ENCODE assay signal across 17 cellular contexts in the genomic region with DNA sequence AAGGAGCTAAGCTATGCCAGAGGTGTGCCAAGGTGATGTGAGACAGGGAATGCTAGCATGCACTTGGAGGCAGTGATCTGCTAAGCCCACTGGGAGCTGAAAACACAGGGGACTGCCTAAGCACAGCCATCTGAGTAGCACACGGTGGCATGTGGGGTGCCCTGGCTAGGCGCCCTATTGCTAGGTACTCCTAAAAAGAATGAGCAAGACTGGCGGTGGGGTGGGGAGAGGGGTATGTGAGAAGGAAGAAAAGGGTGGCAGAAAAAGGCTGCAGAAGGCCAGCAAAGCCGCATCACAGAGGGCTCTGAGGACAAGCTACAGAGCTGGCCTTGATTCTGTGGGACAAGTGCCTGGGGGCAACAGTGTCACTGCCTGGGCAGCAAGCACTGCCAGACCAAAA. TPM values are rescaled to one million over a fixed set of nuclear protein-coding genes. Genes with fewer than 3 reads are reported as not detected.
A peak's percentile ranks its signal among the peaks of the same experiment; 100 is the strongest.
DNase-seq lines count a peak whose midpoint lies in the region; ATAC-seq and TF ChIP-seq lines count a peak whose summit lies in the region.
"Had no signal": no experiment of that assay in that cellular context is flagged by ENCODE, and none has a peak within 500 bp of the region (broad histone marks: within the 10 kb centered on the region; RNA-seq: fewer than 3 reads in every experiment).

No MANE protein-coding gene starts in this region.

- no peaks in the 10 kb centered on the region for H3K9me2 ChIP-seq in Karpas-422 (replicated peaks; ENCODE audit: insufficient read depth, low read length)

- H3K27ac ChIP-seq in Karpas-422 (ENCODE audit: low read length) = peak overlapping the region; percentile 32
- no peak overlapping the region for H3K27ac ChIP-seq in vagina
- H3K27ac ChIP-seq: C4-2B had no signal

- DNase-seq in Karpas-422 (no peak), mesenteric fat pad (ENCODE audit: low spot score) (peak; percentile 82), progenitor cell of endocrine pancreas (ENCODE audit: low spot score, unreplicated experiment) (no peak), vagina (ENCODE audit: extremely low spot score in 2 of 2) (no peak), NCI-H2081 (lab: John Stamatoyannopoulos, UW) (no peak)
- DNase-seq in stimulated activated effector memory CD8-positive, alpha-beta T cell treated with anti-CD3 and anti-CD28 coated beads, Interleukin-12 subunit alpha, Interleukin-12 subunit beta, amount 100 ng/mL, for 72 hours (ENCODE audit: low spot score in 2 of 2) = no peak
- no peak for DNase-seq in activated CD4-positive, alpha-beta T cell treated with anti-CD3 and anti-CD28 coated beads, Interleukin-2, amount 10 ng/mL, durations not matched to agents 24 days and 14 days
- DNase-seq in stimulated activated CD4-positive, alpha-beta T cell treated with anti-CD3 and anti-CD28 coated beads, Interleukin-2, amount 100 ng/mL, for 24 hours = no peak
- DNase-seq: Caco-2; CD4-positive, CD25-positive, alpha-beta regulatory T cell; CD8-positive, alpha-beta T cell; DMS153; DND-41; GOT3; HFFc6 had no signal

- H3K36me3 ChIP-seq in Karpas-422 (ENCODE audit: insufficient read depth, low read length) (peaks cover 96% of the 10 kb centered on the region), vagina (peaks cover 8 to 82% of the 10 kb centered on the region in 2 donors)

- no peak overlapping the region for H3K4me3 ChIP-seq in Karpas-422 (ENCODE audit: low read length)
- H3K4me3 ChIP-seq in vagina = no peak overlapping the region
- H3K4me3 ChIP-seq: HAP-1 had no signal

- H2AFZ ChIP-seq in Karpas-422 (ENCODE audit: low read length) = no peak overlapping the region

- peaks cover 15% of the 10 kb centered on the region for H3K36me3 Mint-ChIP-seq in progenitor cell of endocrine pancreas (ENCODE audit: insufficient read depth)
- peaks cover 100% of the 10 kb centered on the region for H3K36me3 Mint-ChIP-seq in stimulated activated effector memory CD8-positive, alpha-beta T cell treated with anti-CD3 and anti-CD28 coated beads, Interleukin-12 subunit alpha, Interleukin-12 subunit beta, amount 100 ng/mL, for 72 hours
- peaks cover 79% of the 10 kb centered on the region for H3K36me3 Mint-ChIP-seq in activated CD4-positive, alpha-beta T cell treated with anti-CD3 and anti-CD28 coated beads, Interleukin-2, amount 10 ng/mL, durations not matched to agents 24 days and 14 days (ENCODE audit: low read depth)

- peaks cover 41% of the 10 kb centered on the region for H3K79me2 ChIP-seq in Karpas-422 (ENCODE audit: low read length)

- H3K4me1 ChIP-seq in Karpas-422 (ENCODE audit: low read length) (no peaks in the 10 kb centered on the region), vagina (no peaks in the 10 kb centered on the region)
- H3K4me1 ChIP-seq: Caco-2, HAP-1 had no signal

- no peak overlapping the region for H3K4me2 ChIP-seq in Karpas-422 (ENCODE audit: low read depth, low read length, poor library complexity, severe bottlenecking)

- intact Hi-C loops in vagina (cut with DNase I) = no loop called here
- intact Hi-C loops in activated CD4-positive, alpha-beta T cell treated with anti-CD3 and anti-CD28 coated beads, Interleukin-2, amount 10 ng/mL, durations not matched to agents 24 days and 14 days (cut with micrococcal nuclease) = no loop called here

- H3K27me3 Mint-ChIP-seq in progenitor cell of endocrine pancreas = no peaks in the 10 kb centered on the region
- H3K27me3 Mint-ChIP-seq in activated CD4-positive, alpha-beta T cell treated with anti-CD3 and anti-CD28 coated beads, Interleukin-2, amount 10 ng/mL, durations not matched to agents 24 days and 14 days = no peaks in the 10 kb centered on the region
- H3K27me3 Mint-ChIP-seq: CD4-positive, CD25-positive, alpha-beta regulatory T cell had no signal

- no peak for ATAC-seq in stimulated activated effector memory CD8-positive, alpha-beta T cell treated with anti-CD3 and anti-CD28 coated beads, Interleukin-12 subunit alpha, Interleukin-12 subunit beta, amount 100 ng/mL, for 72 hours
- ATAC-seq: CD8-positive, alpha-beta T cell had no signal

- no peaks in the 10 kb centered on the region for H3K9me3 ChIP-seq in Karpas-422 (ENCODE audit: low read length)
- H3K9me3 ChIP-seq in vagina = no peaks in the 10 kb centered on the region
- H3K9me3 ChIP-seq: Caco-2, HAP-1 had no signal

- no peaks in the 10 kb centered on the region for H3K4me1 Mint-ChIP-seq in progenitor cell of endocrine pancreas (ENCODE audit: low read depth)
- peaks cover 18% of the 10 kb centered on the region for H3K4me1 Mint-ChIP-seq in stimulated activated effector memory CD8-positive, alpha-beta T cell treated with anti-CD3 and anti-CD28 coated beads, Interleukin-12 subunit alpha, Interleukin-12 subunit beta, amount 100 ng/mL, for 72 hours
- peaks cover 13% of the 10 kb centered on the region for H3K4me1 Mint-ChIP-seq in activated CD4-positive, alpha-beta T cell treated with anti-CD3 and anti-CD28 coated beads, Interleukin-2, amount 10 ng/mL, durations not matched to agents 24 days and 14 days

- no peak overlapping the region for H3K9ac ChIP-seq in Karpas-422 (ENCODE audit: low read length)

- H4K20me1 ChIP-seq in Karpas-422 (ENCODE audit: insufficient read depth, low read depth, low read length) = peaks cover 15% of the 10 kb centered on the region

- H3K27me3 ChIP-seq in Karpas-422 (ENCODE audit: low read length) (no peaks in the 10 kb centered on the region), vagina (no peaks in the 10 kb centered on the region)

- no peak for TF ChIP-seq CTCF in progenitor cell of endocrine pancreas (IDR thresholded peaks at IDR 0.05; ENCODE audit: unreplicated experiment)
- no peak for TF ChIP-seq CTCF in vagina (IDR thresholded peaks at IDR 0.05)

- no peak overlapping the region for H3K4me3 Mint-ChIP-seq in progenitor cell of endocrine pancreas (ENCODE audit: low read depth)
- H3K4me3 Mint-ChIP-seq in stimulated activated effector memory CD8-positive, alpha-beta T cell treated with anti-CD3 and anti-CD28 coated beads, Interleukin-12 subunit alpha, Interleukin-12 subunit beta, amount 100 ng/mL, for 72 hours = no peak overlapping the region
- H3K4me3 Mint-ChIP-seq in activated CD4-positive, alpha-beta T cell treated with anti-CD3 and anti-CD28 coated beads, Interleukin-2, amount 10 ng/mL, durations not matched to agents 24 days and 14 days = no peak overlapping the region
- H3K4me3 Mint-ChIP-seq: CD4-positive, CD25-positive, alpha-beta regulatory T cell; CD8-positive, alpha-beta T cell; HFFc6 had no signal

- no peaks in the 10 kb centered on the region for H3K9me3 Mint-ChIP-seq in progenitor cell of endocrine pancreas (ENCODE audit: low read depth)
- no peaks in the 10 kb centered on the region for H3K9me3 Mint-ChIP-seq in stimulated activated effector memory CD8-positive, alpha-beta T cell treated with anti-CD3 and anti-CD28 coated beads, Interleukin-12 subunit alpha, Interleukin-12 subunit beta, amount 100 ng/mL, for 72 hours
- no peaks in the 10 kb centered on the region for H3K9me3 Mint-ChIP-seq in activated CD4-positive, alpha-beta T cell treated with anti-CD3 and anti-CD28 coated beads, Interleukin-2, amount 10 ng/mL, durations not matched to agents 24 days and 14 days
- H3K9me3 Mint-ChIP-seq: CD4-positive, CD25-positive, alpha-beta regulatory T cell; CD8-positive, alpha-beta T cell; HFFc6 had no signal

- H3K27ac Mint-ChIP-seq in progenitor cell of endocrine pancreas = peak overlapping the region; percentile 50
- peak overlapping the region; percentile 48 for H3K27ac Mint-ChIP-seq in stimulated activated effector memory CD8-positive, alpha-beta T cell treated with anti-CD3 and anti-CD28 coated beads, Interleukin-12 subunit alpha, Interleukin-12 subunit beta, amount 100 ng/mL, for 72 hours
- no peak overlapping the region for H3K27ac Mint-ChIP-seq in activated CD4-positive, alpha-beta T cell treated with anti-CD3 and anti-CD28 coated beads, Interleukin-2, amount 10 ng/mL, durations not matched to agents 24 days and 14 days
- H3K27ac Mint-ChIP-seq: CD8-positive, alpha-beta T cell; HFFc6 had no signal

- TF ChIP-seq POLR2A in vagina (IDR thresholded peaks at IDR 0.05) = no peak

RNA-seq across cellular contexts. Expression of a gene that starts 23.9 kb away (rescaled TPM):
- total RNA-seq in Karpas-422 (2014; rRNA removed; shearing (Covaris generic); ENCODE audit: low replicate concordance) = 298 and 586 TPM in 2 replicates
- total RNA-seq in mesenteric fat pad (52.9 TPM), progenitor cell of endocrine pancreas (153 and 159 TPM in 2 replicates), vagina (64.6 TPM)
- total RNA-seq in activated CD4-positive, alpha-beta T cell treated with anti-CD3 and anti-CD28 coated beads, Interleukin-2, amount 10 ng/mL, durations not matched to agents 24 days and 14 days = 215 and 222 TPM in 2 replicates
